In genomic region chr2:12451726-12452125, GRCh38 we compare ENCODE assay signal across 8 cellular contexts.
A peak's percentile ranks its signal among the peaks of the same experiment; 100 is the strongest.
DNase-seq lines count a peak whose midpoint lies in the region; ATAC-seq, FAIRE-seq and TF ChIP-seq lines count a peak whose summit lies in the region.
"Had no signal": no experiment of that assay in that cellular context is flagged by ENCODE, and none has a peak within 500 bp of the region (broad histone marks: within the 10 kb centered on the region; RNA-seq: fewer than 3 reads in every experiment).

No MANE protein-coding gene starts in this region.

- peak; percentile 84 for FAIRE-seq in H54 (lab: Jason Lieb, UNC)

- H3K36me3 ChIP-seq in SJCRH30 (no peaks in the 10 kb centered on the region), sigmoid colon (no peaks in the 10 kb centered on the region), thyroid gland (no peaks in the 10 kb centered on the region)
- no peaks in the 10 kb centered on the region for H3K36me3 ChIP-seq in effector memory CD4-positive, alpha-beta T cell (ENCODE audit: control insufficient read depth, insufficient read depth, low read length)

- no peak for ATAC-seq in HG02798 (IDR thresholded peaks at IDR 0.05; ENCODE audit: poor library complexity, unreplicated experiment)

- no peak for DNase-seq in H54 (ENCODE audit: insufficient read length, low spot score)
- no peak for DNase-seq in SJCRH30
- no peak for DNase-seq in effector memory CD4-positive, alpha-beta T cell
- DNase-seq in sigmoid colon, result no peak
- no peak for DNase-seq in kidney glomerular epithelial cell (lab: John Stamatoyannopoulos, UW)
- no peak for DNase-seq in thyroid gland
- DNase-seq: NCI-H1930 had no signal

- H3K4me1 ChIP-seq in SJCRH30, result peaks cover 3% of the 10 kb centered on the region; the same call in 1 of the 2 replicates
- H3K4me1 ChIP-seq in effector memory CD4-positive, alpha-beta T cell (ENCODE audit: control insufficient read depth, insufficient read depth, low read length, poor library complexity, severe bottlenecking), result peaks cover 3% of the 10 kb centered on the region
- peaks cover 0 to 22% (median 12%) of the 10 kb centered on the region in 4 donors for H3K4me1 ChIP-seq in sigmoid colon
- peaks cover 2 to 3% of the 10 kb centered on the region in 2 donors for H3K4me1 ChIP-seq in thyroid gland

- no peak for TF ChIP-seq CTCF in sigmoid colon (IDR thresholded peaks at IDR 0.05)
- TF ChIP-seq CTCF in thyroid gland (IDR thresholded peaks at IDR 0.05), result no peak

- TF ChIP-seq POLR2A in H54 (IDR thresholded peaks at IDR 0.05; ENCODE audit: low read depth, low read length) (no peak), sigmoid colon (IDR thresholded peaks at IDR 0.05) (no peak), thyroid gland (IDR thresholded peaks at IDR 0.05) (no peak)

- WGBS in sigmoid colon, 2 donors, result 2 to 13% methylated on average over 5 of the region's 5 CpGs
- 57 to 68% methylated on average over 5 of the region's 5 CpGs for WGBS in thyroid gland, 2 donors

- no peak for TF ChIP-seq EP300 in sigmoid colon (IDR thresholded peaks at IDR 0.05)

- H3K9me3 ChIP-seq in SJCRH30 (replicated peaks) (no peaks in the 10 kb centered on the region), sigmoid colon (no peaks in the 10 kb centered on the region), thyroid gland (no peaks in the 10 kb centered on the region)
- H3K9me3 ChIP-seq in effector memory CD4-positive, alpha-beta T cell (ENCODE audit: control insufficient read depth, low read length), result no peaks in the 10 kb centered on the region

- H3K27me3 ChIP-seq in SJCRH30 (no peaks in the 10 kb centered on the region), sigmoid colon (no peaks in the 10 kb centered on the region), thyroid gland (no peaks in the 10 kb centered on the region)
- no peaks in the 10 kb centered on the region for H3K27me3 ChIP-seq in effector memory CD4-positive, alpha-beta T cell (replicated peaks; ENCODE audit: control insufficient read depth, insufficient read depth, low read length, poor library complexity, severe bottlenecking)

- intact Hi-C loops in sigmoid colon (cut with DNase I), result loop anchor here (10.0 kb wide), 2 partner anchors 137 to 553 kb away; no protein-coding TSS in a partner anchor
- intact Hi-C loops in thyroid gland (cut with DNase I), result loop anchor here (10.0 kb wide), 1 partner anchor 263 kb away; the partner anchor contains the start of gene TRIB2

- H3K4me3 ChIP-seq in SJCRH30, result peak overlapping the region; percentile 1; the same call in 1 of the 2 replicates
- peak overlapping the region; percentile 27 for H3K4me3 ChIP-seq in effector memory CD4-positive, alpha-beta T cell (ENCODE audit: insufficient read depth, low read depth, low read length, poor library complexity, severe bottlenecking)
- peak overlapping the region in 2 of 4 donors; percentile 20 to 22 for H3K4me3 ChIP-seq in sigmoid colon
- no peak overlapping the region for H3K4me3 ChIP-seq in thyroid gland (replicated peaks in 1 of 3)

- H3K27ac ChIP-seq in SJCRH30, result no peak overlapping the region
- peak overlapping the region; percentile 6 for H3K27ac ChIP-seq in effector memory CD4-positive, alpha-beta T cell (ENCODE audit: insufficient read depth, low read length, poor library complexity, severe bottlenecking)
- peak overlapping the region; percentile 36 to 74 (median 58) for H3K27ac ChIP-seq in sigmoid colon
- H3K27ac ChIP-seq in thyroid gland, result no peak overlapping the region

Comparison
In these comparisons a context has a peak if more than half of its experiments do, and no peak if none do; other contexts are left out.
1. H3K27ac ChIP-seq: peak in effector memory CD4-positive, alpha-beta T cell (single experiment) and sigmoid colon (4 of 4); none in SJCRH30 (single experiment) and thyroid gland (0 of 3).
2. H3K4me3 ChIP-seq: peak in SJCRH30 (single experiment) and effector memory CD4-positive, alpha-beta T cell (single experiment); none in thyroid gland (0 of 3).